ENCODE assay signal across 8 cellular contexts in genomic region chr13:20702945-20703784, GRCh38. TPM values are rescaled to one million over a fixed set of nuclear protein-coding genes. Genes with fewer than 3 reads are reported as not detected.
DNase-seq lines count a peak whose midpoint lies in the region; ATAC-seq and TF ChIP-seq lines count a peak whose summit lies in the region.

Gene IL17D, plus strand, starts transcription at chr13:20703699. Its CDS starts 303 bp downstream, at chr13:20704002.

- no peaks in the 10 kb centered on the region for H3K36me3 Mint-ChIP-seq in activated naive CD4-positive, alpha-beta T cell treated with anti-CD3 and anti-CD28 coated beads, Interleukin-2, amount 50 U/mL, for 24 hours

- TF ChIP-seq CTCF in right atrium auricular region (IDR thresholded peaks at IDR 0.05): no peak

- ATAC-seq in HG02678 (IDR thresholded peaks at IDR 0.05; ENCODE audit: unreplicated experiment): peak; percentile 33
- ATAC-seq in GM21825 (IDR thresholded peaks at IDR 0.05; ENCODE audit: unreplicated experiment): no peak

- H3K4me3 Mint-ChIP-seq in activated naive CD4-positive, alpha-beta T cell treated with anti-CD3 and anti-CD28 coated beads, Interleukin-2, amount 50 U/mL, for 24 hours: peak within 1 kb of the TSS; percentile 92

- peak within 1 kb of the TSS; percentile 86 for H3K9ac ChIP-seq in NT2/D1 (ENCODE audit: insufficient read length, low read depth)

- H3K4me1 ChIP-seq in NT2/D1 (ENCODE audit: insufficient read depth, insufficient read length): no peaks in the 10 kb centered on the region
- peaks cover 0 to 16% of the 10 kb centered on the region in 2 donors for H3K4me1 ChIP-seq in right atrium auricular region

- peaks cover 16% of the 10 kb centered on the region for H3K27me3 Mint-ChIP-seq in activated naive CD4-positive, alpha-beta T cell treated with anti-CD3 and anti-CD28 coated beads, Interleukin-2, amount 50 U/mL, for 24 hours

- peaks cover 15% of the 10 kb centered on the region for H3K27me3 ChIP-seq in NT2/D1 (ENCODE audit: insufficient read depth, insufficient read length)
- no peaks in the 10 kb centered on the region for H3K27me3 ChIP-seq in right atrium auricular region

- DNase-seq in NCI-H524 (lab: John Stamatoyannopoulos, UW) (peak; percentile 29 to 55), NCI-H524 treated with DMSO at 0.1 percent for 48 hours (lab: John Stamatoyannopoulos, UW) (no peak), NT2/D1 (ENCODE audit: low read depth, low spot score) (no peak), right atrium auricular region (ENCODE audit: low spot score) (no peak), retina (peak; percentile 91)

- peak within 1 kb of the TSS; percentile 73 for H3K27ac Mint-ChIP-seq in activated naive CD4-positive, alpha-beta T cell treated with anti-CD3 and anti-CD28 coated beads, Interleukin-2, amount 50 U/mL, for 24 hours

- H3K27ac ChIP-seq in right atrium auricular region: peak within 1 kb of the TSS; percentile 56 to 66

- H3K9me3 ChIP-seq in NT2/D1 (ENCODE audit: insufficient read depth, low read length): no peaks in the 10 kb centered on the region
- no peaks in the 10 kb centered on the region for H3K9me3 ChIP-seq in right atrium auricular region

- H3K4me3 ChIP-seq in NT2/D1 (ENCODE audit: insufficient read length, low read depth) (peak within 1 kb of the TSS; percentile 60), right atrium auricular region (peak within 1 kb of the TSS; percentile 61 to 68)

- peaks cover 12% of the 10 kb centered on the region for H3K4me1 Mint-ChIP-seq in activated naive CD4-positive, alpha-beta T cell treated with anti-CD3 and anti-CD28 coated beads, Interleukin-2, amount 50 U/mL, for 24 hours

- no peaks in the 10 kb centered on the region for H3K9me3 Mint-ChIP-seq in activated naive CD4-positive, alpha-beta T cell treated with anti-CD3 and anti-CD28 coated beads, Interleukin-2, amount 50 U/mL, for 24 hours

- H3K36me3 ChIP-seq in NT2/D1 (ENCODE audit: insufficient read depth, insufficient read length, low read length): no peaks in the 10 kb centered on the region
- H3K36me3 ChIP-seq in right atrium auricular region: no peaks in the 10 kb centered on the region

RNA-seq across cellular contexts. Expression of gene IL17D, which starts in this region (rescaled TPM):
- 1 to 10 TPM; 1.9 to 2.5 TPM for total RNA-seq in right atrium auricular region

Comparison
In these comparisons a context has a peak if more than half of its experiments do, and no peak if none do; other contexts are left out.
1. DNase-seq: peak in NCI-H524 (2 of 2) and retina (single experiment); none in NCI-H524 treated with DMSO at 0.1 percent for 48 hours (single experiment), NT2/D1 (single experiment) and right atrium auricular region (single experiment).